ENCODE assay signal across 9 cellular contexts in the genomic region with DNA sequence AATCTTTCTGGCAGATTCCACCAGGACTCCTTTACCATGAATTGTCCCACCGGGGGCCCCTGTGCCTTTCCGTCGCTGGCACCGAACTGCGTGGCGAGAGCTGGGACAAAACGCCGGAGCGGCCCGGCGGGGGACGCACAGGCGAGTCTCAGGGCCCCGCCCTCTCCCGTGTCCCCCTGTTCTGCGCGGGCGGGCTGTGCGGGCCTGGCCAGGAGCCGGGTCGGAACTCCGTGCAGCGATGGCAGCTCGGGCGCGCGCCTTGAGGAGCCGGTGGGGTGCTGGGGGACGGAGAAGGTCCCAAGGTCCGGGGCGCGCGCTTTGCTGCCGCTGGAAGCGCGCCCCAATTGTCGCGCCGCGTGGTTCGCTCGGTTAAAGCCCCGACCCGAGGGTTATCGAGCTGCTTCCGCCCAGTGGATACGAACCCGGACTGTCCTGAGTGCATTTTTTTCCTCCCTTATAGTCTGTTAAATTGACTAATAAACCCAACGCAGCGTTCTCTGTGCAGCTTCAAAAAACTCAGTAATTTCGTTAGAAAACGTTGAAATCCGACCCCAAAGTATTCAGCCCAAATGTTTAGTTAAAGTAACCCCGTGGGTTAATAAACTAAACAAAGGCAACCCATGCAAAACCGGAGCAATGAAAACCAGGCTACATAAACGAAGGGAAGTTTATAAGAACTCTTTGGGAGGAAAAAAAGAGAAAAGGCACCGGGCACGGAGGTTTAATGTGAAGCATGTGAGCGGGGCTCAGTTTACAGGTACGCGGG.
DNase-seq lines count a peak whose midpoint lies in the region; ATAC-seq, FAIRE-seq and TF ChIP-seq lines count a peak whose summit lies in the region.
"Had no signal": no experiment of that assay in that cellular context is flagged by ENCODE, and none has a peak within 500 bp of the region (broad histone marks: within the 10 kb centered on the region; RNA-seq: fewer than 3 reads in every experiment).

No MANE protein-coding gene starts in this region.

- H2BK20ac ChIP-seq in H1 (ENCODE audit: low read length): no peak overlapping the region

- no peak overlapping the region for H2AK5ac ChIP-seq in H1 (ENCODE audit: low read depth, low read length)

- peak overlapping the region; percentile 29 for H3K4me3 Mint-ChIP-seq in neural crest cell

- peaks cover 4% of the 10 kb centered on the region; the same call in 1 of the 2 replicates for H3K23me2 ChIP-seq in H1 (ENCODE audit: low read depth, low read length)

- no peak overlapping the region for H4K91ac ChIP-seq in H1 (replicated peaks; ENCODE audit: insufficient read length, low read length)

- H3K4me3 ChIP-seq in HCT116 (replicated peaks in 1 of 2; ENCODE audit: low read depth in 1 of 2, low read length in 2 of 2) (0 out of 4 replicates have a peak overlapping the region, but pooled peaks of 1 of the 2 experiments have one; percentile 49), H1 (ENCODE audit: extremely low read depth in 1 of 4, insufficient read depth in 2 of 4, low read depth in 3 of 4, low read length in 4 of 4) (peak overlapping the region; percentile 10 to 54 (median 29); a peak in 7 of 8 replicates)

- 0 out of 2 replicates have a peak overlapping the region, but pooled peaks have one; percentile 68 for H2BK12ac ChIP-seq in H1 (ENCODE audit: low read depth, low read length)

- H2BK15ac ChIP-seq in H1 (ENCODE audit: low read length): no peak overlapping the region

- no peak overlapping the region for H3K56ac ChIP-seq in H1 (replicated peaks; ENCODE audit: insufficient read length, low read depth, low read length)

- no peak for ATAC-seq in HCT116
- no peak for ATAC-seq in HG02840 (IDR thresholded peaks at IDR 0.05; ENCODE audit: low FRiP score, unreplicated experiment)

- no peak overlapping the region for H3K14ac ChIP-seq in H1 (ENCODE audit: insufficient read length)

- no peak overlapping the region for H3K18ac ChIP-seq in H1 (ENCODE audit: extremely low read depth, low read length)

- H4K8ac ChIP-seq in H1 (ENCODE audit: extremely low read depth, insufficient read depth, low read length): no peak overlapping the region; the same call in 1 of the 2 replicates

- in situ Hi-C loops in KBM-7 (cut with MboI; ENCODE audit: low pct_unique_long_range_greater_than_20kb, low sequenced_read_pairs): no loop called here

- no peaks in the 10 kb centered on the region for H3K36me3 Mint-ChIP-seq in neural crest cell (ENCODE audit: low read depth)

- no peaks in the 10 kb centered on the region for H4K20me1 ChIP-seq in HCT116 (ENCODE audit: insufficient read depth)
- H4K20me1 ChIP-seq in H1 (replicated peaks in 1 of 2; ENCODE audit: control insufficient read depth in 1 of 2, insufficient read depth in 2 of 2, low read length in 2 of 2): peaks cover 5 to 11% of the 10 kb centered on the region in 2 experiments

- H3K27me3 ChIP-seq in HCT116 (ENCODE audit: insufficient read depth, low read length): no peaks in the 10 kb centered on the region
- peaks cover 72 to 91% (median 88%) of the 10 kb centered on the region in 4 experiments for H3K27me3 ChIP-seq in H1 (replicated peaks in 1 of 4; ENCODE audit: control insufficient read depth in 3 of 4, extremely low read depth in 1 of 4, insufficient read depth in 3 of 4, low read length in 3 of 4)

- POLR2A ChIA-PET in HCT116 (lab: Charles Lee): no interaction called here
- POLR2A ChIA-PET in H1 (lab: Charles Lee; ENCODE audit: partially characterized antibody): interaction anchor here (0.8 to 1.5 kb wide), 5 partner anchors 52 to 208 kb away, joined by 3 to 5 read pairs (median 3); no protein-coding TSS in a partner anchor

- H4K5ac ChIP-seq in H1 (ENCODE audit: insufficient read length, low read depth, low read length): no peak overlapping the region

- no peaks in the 10 kb centered on the region for H3K9me2 ChIP-seq in HCT116 (ENCODE audit: insufficient read depth)

- no peak for FAIRE-seq in H1 (lab: Jason Lieb, UNC)

- no peaks in the 10 kb centered on the region for H3K79me2 ChIP-seq in HCT116 (ENCODE audit: insufficient read depth, low read length)
- H3K79me2 ChIP-seq in H1 (ENCODE audit: control insufficient read depth in 1 of 2, insufficient read depth in 2 of 2, low read length in 2 of 2): no peaks in the 10 kb centered on the region

- CTCF ChIA-PET in HCT116 (lab: Charles Lee) (no interaction called here), H1 (lab: Charles Lee; ENCODE audit: partially characterized antibody) (interaction anchor here (0.8 to 3.2 kb wide), 24 partner anchors 11 to 215 kb away, joined by 3 to 10 read pairs (median 4); a partner anchor contains a TSS)

- no TSS peak for BruUV-seq in HCT116 (replicated peaks; lab: Mats Ljungman, UMichigan)

- TF ChIP-seq POLR2A in HCT116 (IDR thresholded peaks at IDR 0.05; ENCODE audit: borderline replicate concordance, extremely low read depth, insufficient read depth, insufficient read length): no peak
- TF ChIP-seq POLR2A in H1 (IDR thresholded peaks at IDR 0.05; ENCODE audit: control extremely low read depth in 1 of 2, low read depth in 2 of 2, low read length in 2 of 2): no peak

- 2% methylated on average over 41 of the region's 61 CpGs; no CpG with 5 or more reads in 1 of the 2 experiments for WGBS in H1 (ENCODE audit: extremely low coverage in 1 of 2, insufficient coverage in 1 of 2, insufficient read length in 1 of 2, insufficient replicate concordance in 2 of 2, low coverage in 1 of 2, low lambda C conversion rate in 2 of 2, missing lambda C conversion rate in 1 of 2), 2 experiments

- no peak for TF ChIP-seq EP300 in H1 (IDR thresholded peaks at IDR 0.05; ENCODE audit: borderline replicate concordance in 1 of 2, low read depth in 2 of 2, low read length in 2 of 2)

- H3K27me3 Mint-ChIP-seq in neural crest cell (ENCODE audit: low read depth): peaks cover 93% of the 10 kb centered on the region

- no peaks in the 10 kb centered on the region for H3K9me3 Mint-ChIP-seq in neural crest cell
- H3K9me3 Mint-ChIP-seq: activated T-cell treated with anti-CD3 and anti-CD28 coated beads, Interleukin-2, amount 50 U/mL, for 24 hours had no signal

- RAD21 ChIA-PET in HCT116 (lab: Charles Lee; ENCODE audit: low non-redundant PET in 1 of 2, low total read pairs in 2 of 2, uncharacterized antibody in 2 of 2, unreplicated experiment in 2 of 2): no interaction called here

- no peak overlapping the region for H3K23ac ChIP-seq in H1 (ENCODE audit: insufficient read length)

- H2BK5ac ChIP-seq in H1 (ENCODE audit: low read depth, low read length): no peak overlapping the region

- H3K79me1 ChIP-seq in H1 (ENCODE audit: low read depth, low read length): no peaks in the 10 kb centered on the region

- no peak overlapping the region for H3K27ac Mint-ChIP-seq in neural crest cell (ENCODE audit: unreplicated experiment)

- H2AFZ ChIP-seq in HCT116 (ENCODE audit: low read depth, low read length, poor library complexity, severe bottlenecking): no peak overlapping the region
- no peak overlapping the region for H2AFZ ChIP-seq in H1 (ENCODE audit: low read length)

- H2BK120ac ChIP-seq in H1 (replicated peaks; ENCODE audit: low read depth, low read length): no peak overlapping the region

- H3K9ac ChIP-seq in HCT116 (ENCODE audit: low read length): no peak overlapping the region
- H3K9ac ChIP-seq in H1 (replicated peaks in 1 of 4; ENCODE audit: extremely low read depth in 1 of 4, low read depth in 3 of 4, low read length in 3 of 4): no peak overlapping the region

- H3K36me3 ChIP-seq in HCT116 (ENCODE audit: control insufficient read depth in 1 of 2, insufficient read depth in 2 of 2, low read length in 2 of 2) (no peaks in the 10 kb centered on the region), H1 (ENCODE audit: control insufficient read depth in 2 of 4, insufficient read depth in 4 of 4, low read length in 3 of 4) (peaks cover 0 to 6% (median 0%) of the 10 kb centered on the region in 4 experiments; a peak in 1 of 8 replicates)

- DNase-seq in AG08396 (ENCODE audit: low spot score) (peak; percentile 63), HCT116 (ENCODE audit: low read depth, low spot score) (no peak), H1 (ENCODE audit: low read depth in 1 of 2, low spot score in 2 of 2) (peak in 1 of 2 experiments; percentile 59), neural crest cell (ENCODE audit: low read depth, low spot score) (no peak), cerebellar nuclear complex (lab: John Stamatoyannopoulos, UW) (no peak), NCI-H748 (lab: John Stamatoyannopoulos, UW; ENCODE audit: unreplicated experiment) (no peak), KBM-7 (no peak)
- DNase-seq: activated T-cell treated with anti-CD3 and anti-CD28 coated beads, Interleukin-2, amount 50 U/mL, for 24 hours had no signal

- no peak overlapping the region for H3K4ac ChIP-seq in H1 (replicated peaks; ENCODE audit: insufficient read length, low read depth, low read length)

- H3K4me2 ChIP-seq in HCT116 (ENCODE audit: low read length) (peak overlapping the region; percentile 74), H1 (ENCODE audit: insufficient read depth in 1 of 2, low read depth in 2 of 2, low read length in 2 of 2) (peak overlapping the region; percentile 86 to 87)

- H3K9me3 ChIP-seq in HCT116 (ENCODE audit: control insufficient read depth in 1 of 2, insufficient read depth in 1 of 2, low read depth in 1 of 2, low read length in 2 of 2): no peaks in the 10 kb centered on the region
- no peaks in the 10 kb centered on the region for H3K9me3 ChIP-seq in H1 (ENCODE audit: insufficient read depth in 2 of 2, low read depth in 1 of 2, low read length in 1 of 2)

- intact Hi-C loops in HCT116 (cut with micrococcal nuclease): no loop called here

- H3K4me1 ChIP-seq in HCT116 (ENCODE audit: control insufficient read depth in 1 of 2, insufficient read depth in 2 of 2, low read length in 2 of 2): peaks cover 0 to 14% of the 10 kb centered on the region in 2 experiments; a peak in 1 of 4 replicates
- peaks cover 12 to 19% (median 15%) of the 10 kb centered on the region in 4 experiments for H3K4me1 ChIP-seq in H1 (replicated peaks in 1 of 4; ENCODE audit: control insufficient read depth in 3 of 4, insufficient read depth in 4 of 4, low read length in 3 of 4)

- H3K27ac ChIP-seq in HCT116 (ENCODE audit: low read depth, low read length) (no peak overlapping the region), H1 (ENCODE audit: low read depth, low read length) (no peak overlapping the region)

- TF ChIP-seq CTCF in HCT116 (IDR thresholded peaks at IDR 0.05 in 2 of 3, conservative IDR thresholded peaks at IDR 0.05 in 1 of 3; ENCODE audit: borderline replicate concordance in 1 of 3, insufficient read depth in 1 of 3, low read depth in 2 of 3, low read length in 2 of 3): no peak
- no peak for TF ChIP-seq CTCF in H1 (IDR thresholded peaks at IDR 0.05; ENCODE audit: control extremely low read depth in 1 of 3, insufficient read depth in 1 of 3, low read depth in 1 of 3, low read length in 3 of 3)
- no peak for TF ChIP-seq CTCF in neural crest cell (conservative IDR thresholded peaks at IDR 0.05)

- no peak for TF ChIP-seq RAD21 in HCT116 (IDR thresholded peaks at IDR 0.05; ENCODE audit: low read depth)
- TF ChIP-seq RAD21 in H1 (IDR thresholded peaks at IDR 0.05 in 1 of 2, conservative IDR thresholded peaks at IDR 0.05 in 1 of 2; ENCODE audit: low read depth in 2 of 2, low read length in 2 of 2): no peak

- peaks cover 23% of the 10 kb centered on the region for H3K4me1 Mint-ChIP-seq in neural crest cell

TF ChIP-seq in HCT116, 20 proteins besides CTCF, POLR2A, EP300 and RAD21 (continues in another document):
- no peak for TF ChIP-seq EZH2 (IDR thresholded peaks at IDR 0.05)

TF ChIP-seq in H1, 55 proteins besides CTCF, POLR2A, EP300 and RAD21 (continues in another document):
- TF ChIP-seq CHD1 (IDR thresholded peaks at IDR 0.05; ENCODE audit: low read depth, low read length): no peak
